1 cellular context compared by ENCODE assay signal in genomic region chr17:78798695-78799559, GRCh38.
TF ChIP-seq lines count a peak whose summit lies in the region.

No MANE protein-coding gene starts in this region.

TF ChIP-seq in H1, 55 proteins besides CTCF, POLR2A, EP300 and RAD21:
- TF ChIP-seq CHD2 (IDR thresholded peaks at IDR 0.05; ENCODE audit: low read length) (no peak), CHD1 (IDR thresholded peaks at IDR 0.05; ENCODE audit: low read depth, low read length) (no peak), SIRT6 (IDR thresholded peaks at IDR 0.05; ENCODE audit: low read length) (no peak), JUN (IDR thresholded peaks at IDR 0.05; ENCODE audit: low read depth, low read length) (no peak), KDM1A (IDR thresholded peaks at IDR 0.05; ENCODE audit: borderline replicate concordance, low read length) (no peak), GTF2F1 (IDR thresholded peaks at IDR 0.05; ENCODE audit: borderline replicate concordance, low read depth, low read length) (no peak), ZNF274 (IDR thresholded peaks at IDR 0.05; ENCODE audit: borderline replicate concordance, extremely low read depth, low read length) (no peak)
TF ChIP-seq in H1: peak in this region for 0.
